ENCODE assay signal across 26 cellular contexts in the genomic region with DNA sequence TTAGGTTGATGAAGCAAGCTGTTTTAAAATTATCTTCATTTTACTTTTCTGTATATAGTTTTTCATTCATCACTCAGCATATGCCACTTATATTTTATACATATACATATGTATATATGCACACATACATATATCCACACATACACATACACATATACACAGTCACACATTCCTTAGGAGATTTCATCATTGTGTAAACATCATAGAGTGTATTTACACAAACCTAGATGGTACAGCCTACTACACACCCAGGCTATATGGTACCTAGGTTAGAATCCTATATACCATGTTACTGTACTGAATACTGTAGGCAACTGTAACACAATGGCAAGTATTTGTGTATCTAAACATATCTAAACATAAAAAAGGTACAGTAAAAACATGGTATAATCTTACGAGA.
"Had no signal": no experiment of that assay in that cellular context is flagged by ENCODE, and none has a peak within 500 bp of the region (broad histone marks: within the 10 kb centered on the region; RNA-seq: fewer than 3 reads in every experiment).

No MANE protein-coding gene starts in this region.

- H3K4me3 ChIP-seq: neural progenitor cell, ovary, psoas muscle, right lobe of liver, sigmoid colon, stomach, thoracic aorta, thyroid gland, tibial nerve, upper lobe of left lung, vagina had no signal

- H3K27me3 ChIP-seq: neural progenitor cell, ovary, right lobe of liver, sigmoid colon, stomach, thyroid gland, tibial nerve, upper lobe of left lung, vagina had no signal

- H3K9me3 ChIP-seq: ovary, psoas muscle, right lobe of liver, sigmoid colon, stomach, thoracic aorta, thyroid gland, tibial nerve, upper lobe of left lung, vagina had no signal

- H3K27ac ChIP-seq: neural progenitor cell, ovary, parathyroid adenoma, psoas muscle, right lobe of liver, sigmoid colon, stomach, thoracic aorta, thyroid gland, tibial nerve, upper lobe of left lung, vagina had no signal

- DNase-seq: natural killer cell; occipital lobe; ovary; posterior cingulate gyrus; psoas muscle; right cardiac atrium; right lobe of liver; sigmoid colon; small intestine; stimulated activated CD4-positive, alpha-beta T cell treated with anti-CD3 and anti-CD28 coated beads, Interleukin-15, amount 100 ng/mL, for 24 hours; stimulated activated CD4-positive, alpha-beta T cell treated with anti-CD3 and anti-CD28 coated beads, Interleukin-2, amount 100 ng/mL, for 24 hours; stimulated activated CD4-positive, alpha-beta T cell treated with anti-CD3 and anti-CD28 coated beads, Interleukin-2, amount 100 ng/mL, for 48 hours; stimulated activated CD4-positive, alpha-beta T cell treated with anti-CD3 and anti-CD28 coated beads, Interleukin-4, amount 100 ng/mL, for 24 hours; stimulated activated naive B cell treated with anti-CD40 and anti-IgM and Interleukin-4, amounts not matched to agents 10 μg/mL and 1 μg/mL and 100 μg/mL, for 72 hours; stimulated activated naive CD4-positive, alpha-beta T cell treated with Interleukin-2 at 50 U/mL for 16 hours; stomach; thyroid gland; trophoblast cell; upper lobe of left lung had no signal

- H2AFZ ChIP-seq: neural progenitor cell, parathyroid adenoma had no signal

- H3K9ac ChIP-seq: neural progenitor cell, parathyroid adenoma had no signal

- H3K4me1 ChIP-seq: neural progenitor cell, parathyroid adenoma, psoas muscle, right lobe of liver, sigmoid colon, stomach, thyroid gland, tibial nerve, upper lobe of left lung, vagina had no signal

- H3K4me2 ChIP-seq: neural progenitor cell had no signal

- H3K36me3 ChIP-seq: neural progenitor cell, ovary, right lobe of liver, sigmoid colon, stomach, thoracic aorta, thyroid gland, tibial nerve, upper lobe of left lung, vagina had no signal

- H3K79me2 ChIP-seq: parathyroid adenoma had no signal

- FAIRE-seq: small intestine, urothelium cell line had no signal

- ATAC-seq: natural killer cell; psoas muscle; right cardiac atrium; right lobe of liver; stimulated activated effector memory CD8-positive, alpha-beta T cell treated with anti-CD3 and anti-CD28 coated beads, Interleukin-12 subunit alpha, Interleukin-12 subunit beta, amount 100 ng/mL, for 72 hours; stimulated activated naive B cell treated with anti-CD40 and anti-IgM and Interleukin-4, amounts not matched to agents 10 μg/mL and 1 μg/mL and 100 μg/mL, for 72 hours had no signal
